In genomic region chr4:182291597-182291996, GRCh38 we compare ENCODE assay signal across 1 cellular context.
TF ChIP-seq lines count a peak whose summit lies in the region.

No MANE protein-coding gene starts in this region.

TF ChIP-seq in H1, 55 proteins besides CTCF, POLR2A, EP300 and RAD21 (continued from another document):
- TF ChIP-seq, protein P1, sequence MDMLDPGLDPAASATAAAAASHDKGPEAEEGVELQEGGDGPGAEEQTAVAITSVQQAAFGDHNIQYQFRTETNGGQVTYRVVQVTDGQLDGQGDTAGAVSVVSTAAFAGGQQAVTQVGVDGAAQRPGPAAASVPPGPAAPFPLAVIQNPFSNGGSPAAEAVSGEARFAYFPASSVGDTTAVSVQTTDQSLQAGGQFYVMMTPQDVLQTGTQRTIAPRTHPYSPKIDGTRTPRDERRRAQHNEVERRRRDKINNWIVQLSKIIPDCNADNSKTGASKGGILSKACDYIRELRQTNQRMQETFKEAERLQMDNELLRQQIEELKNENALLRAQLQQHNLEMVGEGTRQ (IDR thresholded peaks at IDR 0.05; ENCODE audit: low read length) = no peak
- no peak for TF ChIP-seq SIRT6 (IDR thresholded peaks at IDR 0.05; ENCODE audit: low read length)
- TF ChIP-seq EGR1 (IDR thresholded peaks at IDR 0.05; ENCODE audit: borderline replicate concordance, low read depth, low read length) = no peak
- no peak for TF ChIP-seq TEAD4 (IDR thresholded peaks at IDR 0.05; ENCODE audit: low read depth, low read length)
